ENCODE assay signal across 16 cellular contexts in the genomic region with DNA sequence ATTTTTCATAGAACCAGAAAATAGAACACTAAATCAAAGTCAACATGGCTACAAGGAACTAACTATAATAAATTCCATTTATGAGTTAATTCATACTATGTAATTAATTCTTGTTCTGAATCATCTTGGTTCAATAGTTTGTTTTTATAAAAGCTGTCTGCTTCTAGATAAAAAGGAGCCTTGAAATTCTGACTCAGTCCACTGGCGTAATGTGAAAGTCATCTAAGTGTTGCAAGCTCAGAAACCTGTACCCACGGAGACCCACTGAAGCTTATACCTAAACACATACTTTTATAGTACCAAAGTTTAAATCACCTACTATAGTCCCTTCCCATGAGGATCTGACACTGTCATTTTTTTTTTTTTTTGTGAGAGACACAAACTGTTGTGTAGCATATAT.
DNase-seq lines count a peak whose midpoint lies in the region; ATAC-seq, FAIRE-seq and TF ChIP-seq lines count a peak whose summit lies in the region.
"Had no signal": no experiment of that assay in that cellular context is flagged by ENCODE, and none has a peak within 500 bp of the region (broad histone marks: within the 10 kb centered on the region; RNA-seq: fewer than 3 reads in every experiment).

No MANE protein-coding gene starts in this region.

- CTCF ChIA-PET in MCF 10A (lab: Yijun Ruan, JAX) = interaction anchor here (0.6 to 1.0 kb wide), 4 partner anchors 12 to 1133 kb away, joined by 3 to 4 read pairs (median 3); no protein-coding TSS in a partner anchor

- intact Hi-C loops in MCF 10A (cut with micrococcal nuclease) = no loop called here
- intact Hi-C loops in breast epithelium (cut with DNase I; ENCODE audit: low total_unique reads) = no loop called here

- H3K27ac ChIP-seq in breast epithelium (no peak overlapping the region), astrocyte (ENCODE audit: low read depth, low read length) (peak overlapping the region; percentile 76)
- H3K27ac ChIP-seq: adrenal gland, spleen, thoracic aorta had no signal

- POLR2A ChIA-PET in MCF 10A (lab: Yijun Ruan, JAX) = interaction anchor here (1.0 kb wide), 1 partner anchor 21 kb away, joined by 5 read pairs; no protein-coding TSS in a partner anchor

- DNase-seq in MCF 10A (ENCODE audit: unreplicated experiment) (peak; percentile 65), breast epithelium (ENCODE audit: low spot score in 2 of 2) (no peak), astrocyte (ENCODE audit: low read depth) (peak; percentile 97), fibroblast of villous mesenchyme (ENCODE audit: low read depth) (peak; percentile 83), GDM1 (lab: John Stamatoyannopoulos, UW) (no peak), NCI-H187 treated with DMSO at 0.1 percent for 48 hours (lab: John Stamatoyannopoulos, UW) (no peak), SK-N-DZ (ENCODE audit: low spot score) (no peak)
- DNase-seq: activated T-cell treated with anti-CD3 and anti-CD28 coated beads, Interleukin-2, amount 50 U/mL, for 24 hours; effector memory CD8-positive, alpha-beta T cell; NCI-H1092; NCI-H345; spleen had no signal

- no peak overlapping the region for H3K4me3 ChIP-seq in breast epithelium
- H3K4me3 ChIP-seq in astrocyte (ENCODE audit: insufficient read depth, low read depth, low read length) = no peak overlapping the region
- H3K4me3 ChIP-seq in fibroblast of villous mesenchyme (ENCODE audit: low read depth, low read length) = no peak overlapping the region
- H3K4me3 ChIP-seq: adrenal gland, spleen, thoracic aorta had no signal

- FAIRE-seq in astrocyte (lab: Jason Lieb, UNC) = peak; percentile 82
- FAIRE-seq: A204.1 had no signal

- no peak for TF ChIP-seq POLR2A in breast epithelium (IDR thresholded peaks at IDR 0.05)

- ATAC-seq in GM21367 (IDR thresholded peaks at IDR 0.05; ENCODE audit: unreplicated experiment) = no peak
- ATAC-seq: effector memory CD8-positive, alpha-beta T cell had no signal

- peak overlapping the region; percentile 19 for H3K4me2 ChIP-seq in astrocyte (ENCODE audit: low read length)

- no peaks in the 10 kb centered on the region for H3K9me3 ChIP-seq in breast epithelium
- no peaks in the 10 kb centered on the region for H3K9me3 ChIP-seq in astrocyte (ENCODE audit: insufficient read depth, low read depth, low read length)
- H3K9me3 ChIP-seq: adrenal gland had no signal

- no peaks in the 10 kb centered on the region for H3K79me2 ChIP-seq in astrocyte (ENCODE audit: insufficient read depth, low read length)

- H3K27me3 Mint-ChIP-seq in MCF 10A (ENCODE audit: insufficient read depth, unreplicated experiment) (no peaks in the 10 kb centered on the region), astrocyte (ENCODE audit: low read depth, unreplicated experiment) (no peaks in the 10 kb centered on the region)
- H3K27me3 Mint-ChIP-seq: activated T-cell treated with anti-CD3 and anti-CD28 coated beads, Interleukin-2, amount 50 U/mL, for 24 hours; effector memory CD8-positive, alpha-beta T cell had no signal

- H3K4me3 Mint-ChIP-seq in MCF 10A (ENCODE audit: unreplicated experiment) = no peak overlapping the region
- no peak overlapping the region for H3K4me3 Mint-ChIP-seq in astrocyte (ENCODE audit: unreplicated experiment)
- H3K4me3 Mint-ChIP-seq: activated T-cell treated with anti-CD3 and anti-CD28 coated beads, Interleukin-2, amount 50 U/mL, for 24 hours; effector memory CD8-positive, alpha-beta T cell had no signal

- H3K36me3 ChIP-seq in breast epithelium (no peaks in the 10 kb centered on the region), astrocyte (ENCODE audit: insufficient read depth, low read length) (no peaks in the 10 kb centered on the region)
- H3K36me3 ChIP-seq: adrenal gland, spleen, thoracic aorta had no signal

- BruUV-seq in MCF 10A (replicated peaks; lab: Mats Ljungman, UMichigan) = no TSS peak

- no peaks in the 10 kb centered on the region for H4K20me1 ChIP-seq in astrocyte (ENCODE audit: insufficient read depth, low read length)

- no peaks in the 10 kb centered on the region for H3K27me3 ChIP-seq in breast epithelium
- H3K27me3 ChIP-seq in astrocyte (ENCODE audit: insufficient read depth, low read length) = no peaks in the 10 kb centered on the region
- H3K27me3 ChIP-seq: adrenal gland, spleen had no signal

- H3K9me3 Mint-ChIP-seq in MCF 10A (ENCODE audit: unreplicated experiment) (no peaks in the 10 kb centered on the region), astrocyte (ENCODE audit: unreplicated experiment) (no peaks in the 10 kb centered on the region)
- H3K9me3 Mint-ChIP-seq: activated T-cell treated with anti-CD3 and anti-CD28 coated beads, Interleukin-2, amount 50 U/mL, for 24 hours had no signal

- H3K9ac ChIP-seq in astrocyte (ENCODE audit: low read length) = peak overlapping the region; percentile 36

- H3K36me3 Mint-ChIP-seq in MCF 10A (ENCODE audit: insufficient read depth, unreplicated experiment) (no peaks in the 10 kb centered on the region), astrocyte (ENCODE audit: low read depth, unreplicated experiment) (no peaks in the 10 kb centered on the region)

- H2AFZ ChIP-seq in astrocyte (ENCODE audit: low read depth, low read length) = no peak overlapping the region

- no peaks in the 10 kb centered on the region for H3K4me1 ChIP-seq in breast epithelium
- peaks cover 26% of the 10 kb centered on the region for H3K4me1 ChIP-seq in astrocyte (ENCODE audit: insufficient read depth, low read length)
- H3K4me1 ChIP-seq: spleen had no signal

- no peaks in the 10 kb centered on the region for H3K4me1 Mint-ChIP-seq in MCF 10A (ENCODE audit: insufficient read depth, unreplicated experiment)
- H3K4me1 Mint-ChIP-seq in astrocyte (ENCODE audit: low read depth, unreplicated experiment) = peaks cover 5% of the 10 kb centered on the region

- peak overlapping the region; percentile 46 for H3K27ac Mint-ChIP-seq in MCF 10A (ENCODE audit: low read depth, unreplicated experiment)
- peak overlapping the region; percentile 38 for H3K27ac Mint-ChIP-seq in astrocyte (ENCODE audit: unreplicated experiment)
- H3K27ac Mint-ChIP-seq: activated T-cell treated with anti-CD3 and anti-CD28 coated beads, Interleukin-2, amount 50 U/mL, for 24 hours; effector memory CD8-positive, alpha-beta T cell had no signal

- TF ChIP-seq CTCF in MCF 10A (IDR thresholded peaks at IDR 0.05; ENCODE audit: unreplicated experiment) (no peak), breast epithelium (IDR thresholded peaks at IDR 0.05) (no peak), astrocyte (IDR thresholded peaks at IDR 0.05; ENCODE audit: insufficient read depth, low read depth, low read length) (no peak), fibroblast of villous mesenchyme (IDR thresholded peaks at IDR 0.05; ENCODE audit: insufficient read depth, low read depth, low read length) (no peak)

Comparison
In these comparisons a context has a peak if more than half of its experiments do, and no peak if none do; other contexts are left out.
1. DNase-seq: peak in MCF 10A (single experiment), astrocyte (single experiment) and fibroblast of villous mesenchyme (single experiment); none in breast epithelium (0 of 2), GDM1 (single experiment), NCI-H187 treated with DMSO at 0.1 percent for 48 hours (single experiment) and SK-N-DZ (single experiment).